13 cellular contexts compared by ENCODE assay signal in genomic region chr10:132987671-132988571, GRCh38. TPM values are rescaled to one million over a fixed set of nuclear protein-coding genes. Genes with fewer than 3 reads are reported as not detected.
A peak's percentile ranks its signal among the peaks of the same experiment; 100 is the strongest.
DNase-seq lines count a peak whose midpoint lies in the region; ATAC-seq, FAIRE-seq and TF ChIP-seq lines count a peak whose summit lies in the region.
"Had no signal": no experiment of that assay in that cellular context is flagged by ENCODE, and none has a peak within 500 bp of the region (broad histone marks: within the 10 kb centered on the region; RNA-seq: fewer than 3 reads in every experiment).

No MANE protein-coding gene starts in this region.

- no TSS peak for BruUV-seq in K562 (replicated peaks; lab: Mats Ljungman, UMichigan)

- WGBS in K562 (ENCODE audit: insufficient coverage, low coverage, missing lambda C conversion rate), result 28% methylated on average over 17 of the region's 29 CpGs

- peak overlapping the region; percentile 39 for H3K4me3 ChIP-seq in AG04449 (ENCODE audit: low read depth, low read length)
- H3K4me3 ChIP-seq in K562, result no peak overlapping the region
- no peak overlapping the region for H3K4me3 ChIP-seq in lower lobe of right lung
- H3K4me3 ChIP-seq: right lobe of liver had no signal

- intact Hi-C loops in K562 (cut with micrococcal nuclease) (no loop called here), lower lobe of right lung (cut with DNase I) (no loop called here)

- H3K27me3 Mint-ChIP-seq in HFFc6 (ENCODE audit: insufficient read depth), result peaks cover 4% of the 10 kb centered on the region; the same call in 1 of the 2 replicates
- H3K27me3 Mint-ChIP-seq: stimulated activated naive CD8-positive, alpha-beta T cell treated with anti-CD3 and anti-CD28 coated beads, Interleukin-15, Interleukin-2, amounts not matched to agents 100 ng/mL and 50 ng/mL, for 24 hours had no signal

- H3K9ac ChIP-seq in K562 (ENCODE audit: insufficient read depth in 1 of 2, low read depth in 2 of 2, low read length in 2 of 2), result no peak overlapping the region

- H3K4me3 Mint-ChIP-seq in HFFc6, result peak overlapping the region; percentile 86
- H3K4me3 Mint-ChIP-seq: stimulated activated naive CD8-positive, alpha-beta T cell treated with anti-CD3 and anti-CD28 coated beads, Interleukin-15, Interleukin-2, amounts not matched to agents 100 ng/mL and 50 ng/mL, for 24 hours had no signal

- no peak for TF ChIP-seq RAD21 in K562 (CRISPR knock-in tag; conservative IDR thresholded peaks at IDR 0.05 in 1 of 2, IDR thresholded peaks at IDR 0.05 in 1 of 2)

- H3K36me3 ChIP-seq in K562 (ENCODE audit: control insufficient read depth, insufficient read depth, low read length), result no peaks in the 10 kb centered on the region
- H3K36me3 ChIP-seq in lower lobe of right lung, result no peaks in the 10 kb centered on the region
- H3K36me3 ChIP-seq: right lobe of liver had no signal

- no peaks in the 10 kb centered on the region for H3K9me1 ChIP-seq in K562 (ENCODE audit: control insufficient read depth, insufficient read depth, low read length)

- H3K9me3 Mint-ChIP-seq in HFFc6, result no peaks in the 10 kb centered on the region
- H3K9me3 Mint-ChIP-seq: stimulated activated naive CD8-positive, alpha-beta T cell treated with anti-CD3 and anti-CD28 coated beads, Interleukin-15, Interleukin-2, amounts not matched to agents 100 ng/mL and 50 ng/mL, for 24 hours had no signal

- 0 out of 2 replicates have a peak, but pooled peaks cover 4% of the 10 kb centered on the region for H4K20me1 ChIP-seq in K562 (replicated peaks; ENCODE audit: control insufficient read depth, insufficient read depth, low read length)

- H3K4me2 ChIP-seq in K562 (ENCODE audit: insufficient read depth, low read length), result no peak overlapping the region

- peaks cover 16% of the 10 kb centered on the region for H3K4me1 Mint-ChIP-seq in HFFc6 (ENCODE audit: low read depth)

- no peaks in the 10 kb centered on the region for H3K36me3 Mint-ChIP-seq in HFFc6 (ENCODE audit: low read depth)

- H2AFZ ChIP-seq in K562 (ENCODE audit: low read depth, low read length), result no peak overlapping the region

- DNase-seq in AG04449 (ENCODE audit: low read depth, low spot score) (peak; percentile 79), HFFc6 (peak; percentile 94), K562 (ENCODE audit: extremely low read depth in 1 of 4, low spot score in 3 of 4) (no peak), lower lobe of right lung (peak; percentile 40), GM13976 (ENCODE audit: low spot score) (no peak)
- no peak for DNase-seq in stimulated activated naive CD4-positive, alpha-beta T cell (lab: John Stamatoyannopoulos, UW)
- DNase-seq: activated CD4-positive, alpha-beta T cell treated with anti-CD3 and anti-CD28 coated beads, Interleukin-2, amount 50 U/mL, for 4 hours; COR-L47 had no signal

- H3K79me2 ChIP-seq in K562 (ENCODE audit: control insufficient read depth, insufficient read depth, low read length), result no peaks in the 10 kb centered on the region

- H3K4me1 ChIP-seq in K562 (replicated peaks in 1 of 2; ENCODE audit: control insufficient read depth in 2 of 2, insufficient read depth in 2 of 2, low read length in 2 of 2) (peaks cover 0 to 3% of the 10 kb centered on the region in 2 experiments; a peak in 1 of 5 replicates), lower lobe of right lung (no peaks in the 10 kb centered on the region)
- H3K4me1 ChIP-seq: right lobe of liver had no signal

- in situ Hi-C loops in K562 (cut with MboI), result no loop called here
- in situ Hi-C loops in GM13976 (cut with MboI; ENCODE audit: low sequenced_read_pairs, unreplicated experiment), result no loop called here

- TF ChIP-seq CTCF in AG04449 (IDR thresholded peaks at IDR 0.05; ENCODE audit: insufficient read depth, low read length, missing control alignments) (no peak), HFFc6 (IDR thresholded peaks at IDR 0.05) (no peak), K562 (IDR thresholded peaks at IDR 0.05 in 2 of 3, conservative IDR thresholded peaks at IDR 0.05 in 1 of 3; ENCODE audit: insufficient read depth in 2 of 3, low read depth in 1 of 3, low read length in 3 of 3) (no peak), lower lobe of right lung (IDR thresholded peaks at IDR 0.05) (no peak), GM13976 (IDR thresholded peaks at IDR 0.05; ENCODE audit: borderline replicate concordance, control extremely low read depth, extremely low read depth, insufficient read depth, missing control alignments) (no peak)

- POLR2A ChIA-PET in AG04449 (lab: Yijun Ruan, JAX) (interaction anchor here (0.7 kb wide), 1 partner anchor 8 kb away, joined by 3 read pairs; no protein-coding TSS in a partner anchor), K562 (lab: Yijun Ruan, JAX) (no interaction called here)

- no peak overlapping the region for H3K27ac ChIP-seq in K562 (ENCODE audit: extremely low read depth, low read depth, low read length)
- no peak overlapping the region for H3K27ac ChIP-seq in lower lobe of right lung
- H3K27ac ChIP-seq: right lobe of liver had no signal

- peak overlapping the region; percentile 92 for H3K27ac Mint-ChIP-seq in HFFc6
- H3K27ac Mint-ChIP-seq: stimulated activated naive CD8-positive, alpha-beta T cell treated with anti-CD3 and anti-CD28 coated beads, Interleukin-15, Interleukin-2, amounts not matched to agents 100 ng/mL and 50 ng/mL, for 24 hours had no signal

- FAIRE-seq in K562 (lab: Jason Lieb, UNC), result no peak
- FAIRE-seq: bronchial epithelial cell had no signal

- CTCF ChIA-PET in AG04449 (lab: Yijun Ruan, JAX), result no interaction called here
- CTCF ChIA-PET in K562 (lab: Yijun Ruan, JAX; ENCODE audit: low intra/inter-chr PET ratio), result no interaction called here

- H3K27me3 ChIP-seq in K562 (ENCODE audit: control insufficient read depth in 2 of 2, insufficient read depth in 2 of 2, low read length in 2 of 2) (peaks cover 0 to 20% of the 10 kb centered on the region in 2 experiments; a peak in 1 of 5 replicates), lower lobe of right lung (ENCODE audit: low read depth) (peaks cover 24% of the 10 kb centered on the region)
- H3K27me3 ChIP-seq: right lobe of liver had no signal

- ATAC-seq in K562 (0 out of 3 replicates have a peak, but pooled peaks have one; percentile 32), lower lobe of right lung (no peak), GM21737 (IDR thresholded peaks at IDR 0.05; ENCODE audit: unreplicated experiment) (no peak), HG03521 (IDR thresholded peaks at IDR 0.05; ENCODE audit: unreplicated experiment) (no peak)
- ATAC-seq: right lobe of liver had no signal

- no peak for TF ChIP-seq POLR2A in K562 (conservative IDR thresholded peaks at IDR 0.05)

- no peak for TF ChIP-seq EP300 in K562 (IDR thresholded peaks at IDR 0.05; ENCODE audit: low read length)

- no peaks in the 10 kb centered on the region for H3K9me3 ChIP-seq in K562 (replicated peaks; ENCODE audit: control insufficient read depth, insufficient read depth, low read depth, low read length)
- no peaks in the 10 kb centered on the region for H3K9me3 ChIP-seq in lower lobe of right lung
- H3K9me3 ChIP-seq: right lobe of liver had no signal

TF ChIP-seq in K562, 482 proteins besides CTCF, POLR2A, EP300 and RAD21 (continues in another document):
- TF ChIP-seq GABPB1 (CRISPR knock-in tag; IDR thresholded peaks at IDR 0.05), result peak; percentile 69; the same call in 1 of the 2 replicates

RNA-seq across cellular contexts. Expression of gene CFAP46, which starts 45.6 kb away (rescaled TPM):
- 1 to 10 TPM in 2 of 6 experiments, under 1 TPM in 3, not detected in 1; 0.31 to 1.4 (median 0.32) TPM for total RNA-seq in HFFc6 (2021; fragmentation: NEBNext Ultra II Directional; extraction: Animal tissue kit (Norgen Biotek cat#: 25700))
- not detected in 2 replicates for total RNA-seq in K562 (2011; cell fraction: chromatin; rRNA removed; ENCODE audit: low replicate concordance)
- not detected in 2 replicates for total RNA-seq in K562 (2011; cell fraction: nucleolus; rRNA removed)
- total RNA-seq in K562 (2011; cell fraction: nucleoplasm; rRNA removed), result not detected in 2 replicates
- total RNA-seq in K562 (2014; rRNA removed), result not detected in 2 replicates
- not detected in 2 replicates for total RNA-seq in K562 (2014; rRNA removed; fragmentation: Illumina TruSeq; extraction: Trizol)
- total RNA-seq in K562 (2015; rRNA removed; fragmentation: Illumina TruSeq; extraction: Trizol), result not detected in 2 replicates
- not detected in 2 replicates for total RNA-seq in K562 (2021)
- not detected in 2 replicates for polyA plus RNA-seq in K562 (2011; rRNA removed)
- polyA plus RNA-seq in K562 (2011; cell fraction: cytosol; rRNA removed), result not detected in 2 replicates
- not detected in 2 replicates for polyA plus RNA-seq in K562 (2011; cell fraction: nucleus; rRNA removed)
- polyA plus RNA-seq in K562 (2012), result not detected in 2 replicates
- not detected in 2 replicates for polyA plus RNA-seq in K562 (2014; fragmentation: Illumina TruSeq; extraction: Trizol)
- not detected for polyA plus RNA-seq in K562 (2014; fragmentation: Nextera tagmentation; extraction: Ambion mirVana)
- polyA plus RNA-seq in K562 (2014; rRNA removed), result not detected in 2 replicates
- polyA minus RNA-seq in K562 (2011; rRNA and poly(A)+ RNA removed), result not detected in 2 replicates
- polyA minus RNA-seq in K562 (2011; cell fraction: cytosol; rRNA and poly(A)+ RNA removed), result not detected in 2 replicates
- polyA minus RNA-seq in K562 (2011; cell fraction: nucleus; rRNA and poly(A)+ RNA removed), result not detected in 2 replicates
- total RNA-seq in lower lobe of right lung, result 9.0 TPM

Comparison
In these comparisons a context has a peak if more than half of its experiments do, and no peak if none do; other contexts are left out.
1. DNase-seq: peak in AG04449 (single experiment), HFFc6 (single experiment) and lower lobe of right lung (single experiment); none in K562 (0 of 4), stimulated activated naive CD4-positive, alpha-beta T cell (0 of 6) and GM13976 (single experiment).